ENCODE assay signal across 1 cellular context in the genomic region with DNA sequence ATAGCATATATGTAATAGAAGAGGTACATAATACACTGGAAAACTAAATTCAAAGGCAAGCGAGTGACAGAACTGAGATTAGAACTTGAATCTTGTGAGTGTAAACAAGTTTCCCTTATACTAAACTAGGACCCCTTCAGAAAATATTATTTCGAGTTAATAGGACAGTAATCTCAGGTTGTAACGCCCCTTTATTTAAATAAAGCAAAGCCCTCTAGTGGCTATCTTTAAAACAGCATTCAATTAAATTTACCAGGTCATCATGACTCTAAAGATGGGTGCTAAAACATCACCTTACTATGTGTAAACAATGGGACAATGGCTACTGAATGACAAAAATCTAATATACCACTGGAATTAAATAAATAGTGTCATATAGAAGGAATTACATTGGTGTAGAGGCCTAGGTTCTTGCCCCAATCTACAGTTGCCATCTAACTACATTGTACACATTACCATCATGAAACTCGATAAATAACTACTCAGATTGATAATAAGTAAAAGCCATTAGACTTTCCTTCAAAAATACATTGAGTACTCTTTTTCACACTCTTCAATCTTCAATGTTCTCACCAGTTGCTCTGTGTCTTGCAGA.
TF ChIP-seq lines count a peak whose summit lies in the region.

No MANE protein-coding gene starts in this region.

TF ChIP-seq in WTC11, 78 proteins besides CTCF, POLR2A, EP300 and RAD21 (continued from another document):
- TF ChIP-seq, protein P1, sequence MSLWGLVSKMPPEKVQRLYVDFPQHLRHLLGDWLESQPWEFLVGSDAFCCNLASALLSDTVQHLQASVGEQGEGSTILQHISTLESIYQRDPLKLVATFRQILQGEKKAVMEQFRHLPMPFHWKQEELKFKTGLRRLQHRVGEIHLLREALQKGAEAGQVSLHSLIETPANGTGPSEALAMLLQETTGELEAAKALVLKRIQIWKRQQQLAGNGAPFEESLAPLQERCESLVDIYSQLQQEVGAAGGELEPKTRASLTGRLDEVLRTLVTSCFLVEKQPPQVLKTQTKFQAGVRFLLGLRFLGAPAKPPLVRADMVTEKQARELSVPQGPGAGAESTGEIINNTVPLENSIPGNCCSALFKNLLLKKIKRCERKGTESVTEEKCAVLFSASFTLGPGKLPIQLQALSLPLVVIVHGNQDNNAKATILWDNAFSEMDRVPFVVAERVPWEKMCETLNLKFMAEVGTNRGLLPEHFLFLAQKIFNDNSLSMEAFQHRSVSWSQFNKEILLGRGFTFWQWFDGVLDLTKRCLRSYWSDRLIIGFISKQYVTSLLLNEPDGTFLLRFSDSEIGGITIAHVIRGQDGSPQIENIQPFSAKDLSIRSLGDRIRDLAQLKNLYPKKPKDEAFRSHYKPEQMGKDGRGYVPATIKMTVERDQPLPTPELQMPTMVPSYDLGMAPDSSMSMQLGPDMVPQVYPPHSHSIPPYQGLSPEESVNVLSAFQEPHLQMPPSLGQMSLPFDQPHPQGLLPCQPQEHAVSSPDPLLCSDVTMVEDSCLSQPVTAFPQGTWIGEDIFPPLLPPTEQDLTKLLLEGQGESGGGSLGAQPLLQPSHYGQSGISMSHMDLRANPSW (CRISPR knock-in tag; conservative IDR thresholded peaks at IDR 0.05; ENCODE audit: low read depth) = no peak
